In the genomic region with DNA sequence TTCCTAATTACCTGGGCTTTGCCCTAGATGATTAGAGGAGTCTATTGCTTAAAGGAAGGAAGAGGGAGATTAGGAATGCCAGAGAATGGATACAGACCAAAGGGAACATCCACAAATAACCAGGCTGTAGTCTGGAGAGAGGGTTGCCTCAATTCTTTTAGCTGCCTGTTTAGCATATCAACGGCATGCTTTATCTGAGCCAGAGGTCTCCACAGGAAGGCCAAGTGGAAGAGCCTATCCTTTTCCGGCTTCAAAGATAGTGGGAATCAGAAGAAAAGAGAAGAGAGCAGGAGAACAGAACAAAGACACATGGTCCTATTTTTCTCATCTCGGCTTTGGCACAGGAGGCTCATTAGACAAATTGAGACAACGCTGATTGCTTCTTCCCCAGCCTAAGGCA, we compare ENCODE assay signal across 14 cellular contexts.
"Had no signal": no experiment of that assay in that cellular context is flagged by ENCODE, and none has a peak within 500 bp of the region (broad histone marks: within the 10 kb centered on the region; RNA-seq: fewer than 3 reads in every experiment).

No MANE protein-coding gene starts in this region.

- H3K27ac ChIP-seq: esophagus squamous epithelium had no signal

- ATAC-seq: effector memory CD8-positive, alpha-beta T cell; left lobe of liver; mucosa of descending colon; naive thymus-derived CD8-positive, alpha-beta T cell; sciatic nerve had no signal

- H3K4me1 ChIP-seq: esophagus squamous epithelium had no signal

- H3K36me3 Mint-ChIP-seq: naive thymus-derived CD8-positive, alpha-beta T cell; type B pancreatic cell had no signal

- H3K36me3 ChIP-seq: esophagus squamous epithelium had no signal

- H3K9me3 Mint-ChIP-seq: dendritic cell treated with granulocyte-macrophage colony-stimulating factor and Interleukin-4, amounts not matched to agents 40 ng/mL and 50 ng/mL, for 4 days; effector memory CD8-positive, alpha-beta T cell; type B pancreatic cell had no signal

- H3K9me3 ChIP-seq: esophagus squamous epithelium, mucosa of descending colon had no signal

- H3K27ac Mint-ChIP-seq: dendritic cell treated with granulocyte-macrophage colony-stimulating factor and Interleukin-4, amounts not matched to agents 40 ng/mL and 50 ng/mL, for 4 days; effector memory CD8-positive, alpha-beta T cell; naive thymus-derived CD8-positive, alpha-beta T cell; type B pancreatic cell had no signal

- H3K4me3 Mint-ChIP-seq: dendritic cell treated with granulocyte-macrophage colony-stimulating factor and Interleukin-4, amounts not matched to agents 40 ng/mL and 50 ng/mL, for 4 days; effector memory CD8-positive, alpha-beta T cell; naive thymus-derived CD8-positive, alpha-beta T cell; type B pancreatic cell had no signal

- H3K4me3 ChIP-seq: esophagus squamous epithelium, mucosa of descending colon had no signal

- H3K27me3 ChIP-seq: esophagus squamous epithelium had no signal

- DNase-seq: effector memory CD8-positive, alpha-beta T cell; esophagus squamous epithelium; foreskin fibroblast; islet precursor cell; mammary epithelial cell; mucosa of descending colon; naive thymus-derived CD8-positive, alpha-beta T cell; posterior cingulate gyrus; stimulated activated CD4-positive, alpha-beta T cell treated with anti-CD3 and anti-CD28 coated beads, Interleukin-2, amount 100 ng/mL, for 24 hours; stimulated activated naive CD4-positive, alpha-beta T cell had no signal

- H3K4me1 Mint-ChIP-seq: naive thymus-derived CD8-positive, alpha-beta T cell had no signal

- H3K27me3 Mint-ChIP-seq: dendritic cell treated with granulocyte-macrophage colony-stimulating factor and Interleukin-4, amounts not matched to agents 40 ng/mL and 50 ng/mL, for 4 days; type B pancreatic cell had no signal
